ENCODE assay signal across 15 cellular contexts in genomic region chr13:113819341-113819730, GRCh38.
"Had no signal": no experiment of that assay in that cellular context is flagged by ENCODE, and none has a peak within 500 bp of the region (broad histone marks: within the 10 kb centered on the region; RNA-seq: fewer than 3 reads in every experiment).

No MANE protein-coding gene starts in this region.

- H3K4me2 ChIP-seq: neural progenitor cell had no signal

- H3K9ac ChIP-seq: neural progenitor cell had no signal

- ATAC-seq: esophagus mucosa, foreskin keratinocyte, pancreas had no signal

- H3K27me3 ChIP-seq: breast epithelium, dorsolateral prefrontal cortex, foreskin keratinocyte, neural progenitor cell, pancreas, tibial nerve had no signal

- H3K27ac ChIP-seq: foreskin keratinocyte, neural progenitor cell, pancreas had no signal

- H3K9me3 ChIP-seq: breast epithelium, pancreas, tibial nerve had no signal

- H3K4me3 ChIP-seq: breast epithelium, neural progenitor cell, pancreas, skin epidermis, tibial nerve had no signal

- H3K36me3 ChIP-seq: breast epithelium, neural progenitor cell had no signal

- H3K4me1 ChIP-seq: foreskin keratinocyte, neural progenitor cell had no signal

- DNase-seq: activated gamma-delta T cell treated with Interleukin-2 at 50 U/mL for 16 hours; activated naive CD8-positive, alpha-beta T cell treated with anti-CD3 and anti-CD28 coated beads for 36 hours; activated T-cell treated with anti-CD3 and anti-CD28 coated beads, Interleukin-2, amount 50 U/mL, for 24 hours; anterior cingulate cortex; dorsolateral prefrontal cortex; foreskin keratinocyte; midbrain; retina; T-helper 2 cell had no signal
